ENCODE assay signal across 14 cellular contexts in the genomic region with DNA sequence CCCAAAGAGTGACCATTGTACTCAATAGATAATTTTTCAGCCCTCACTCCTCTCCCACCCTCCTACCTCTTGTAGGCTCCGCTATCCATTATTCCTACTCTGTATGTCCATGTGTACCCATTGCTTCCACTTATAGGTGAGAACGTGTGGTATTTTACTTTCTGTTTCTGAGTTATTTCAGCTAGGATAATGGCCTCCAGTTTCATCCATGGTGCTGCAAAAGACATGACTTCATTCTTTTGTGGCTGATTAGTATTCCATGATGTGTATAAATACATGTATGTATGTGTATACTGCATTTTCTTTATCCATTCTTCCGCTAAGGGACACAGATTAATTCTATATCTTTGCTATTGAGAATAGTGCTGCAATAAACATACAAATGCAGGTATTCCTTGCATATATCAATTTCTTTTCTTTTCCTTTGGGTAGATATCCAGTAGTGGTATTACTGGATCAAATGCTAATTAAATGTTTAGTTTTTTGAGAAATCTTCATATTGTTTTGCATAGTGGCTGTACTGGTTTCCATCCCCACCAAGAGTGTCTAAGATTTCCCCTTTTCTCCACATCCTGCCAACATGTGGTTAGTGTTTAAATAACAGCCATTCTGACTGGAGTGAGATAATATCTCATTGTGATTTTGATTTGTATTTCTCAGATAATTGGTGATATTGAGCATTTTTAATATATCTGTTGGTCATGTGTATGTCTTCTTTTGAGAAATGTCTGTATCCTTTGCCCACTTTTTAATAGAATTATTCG. TPM values are rescaled to one million over a fixed set of nuclear protein-coding genes. Genes with fewer than 3 reads are reported as not detected.
DNase-seq lines count a peak whose midpoint lies in the region; ATAC-seq and TF ChIP-seq lines count a peak whose summit lies in the region.
"Had no signal": no experiment of that assay in that cellular context is flagged by ENCODE, and none has a peak within 500 bp of the region (broad histone marks: within the 10 kb centered on the region; RNA-seq: fewer than 3 reads in every experiment).

No MANE protein-coding gene starts in this region.

- no peak overlapping the region for H3K27ac ChIP-seq in BLaER1
- peak overlapping the region; percentile 77 for H3K27ac ChIP-seq in effector memory CD4-positive, alpha-beta T cell (ENCODE audit: insufficient read depth, low read length, poor library complexity, severe bottlenecking)
- H3K27ac ChIP-seq: upper lobe of left lung had no signal

- H3K9me3 Mint-ChIP-seq in T-cell (peaks cover 0 to 4% (median 0%) of the 10 kb centered on the region in 3 donors), type B pancreatic cell (peaks cover 4% of the 10 kb centered on the region)

- no peak overlapping the region for H3K4me3 ChIP-seq in BLaER1
- H3K4me3 ChIP-seq in GM12865 (ENCODE audit: low read depth, low read length): peak overlapping the region; percentile 14
- peak overlapping the region; percentile 57 for H3K4me3 ChIP-seq in effector memory CD4-positive, alpha-beta T cell (ENCODE audit: insufficient read depth, low read depth, low read length, poor library complexity, severe bottlenecking)
- H3K4me3 ChIP-seq: upper lobe of left lung had no signal

- H3K27me3 Mint-ChIP-seq in T-cell (no peaks in the 10 kb centered on the region), type B pancreatic cell (no peaks in the 10 kb centered on the region)

- H3K36me3 ChIP-seq in BLaER1: peaks cover 14% of the 10 kb centered on the region
- peaks cover 14% of the 10 kb centered on the region for H3K36me3 ChIP-seq in effector memory CD4-positive, alpha-beta T cell (ENCODE audit: control insufficient read depth, insufficient read depth, low read length)
- H3K36me3 ChIP-seq: upper lobe of left lung had no signal

- H3K9ac ChIP-seq in BLaER1: no peak overlapping the region

- TF ChIP-seq CTCF in GM12865 (IDR thresholded peaks at IDR 0.05; ENCODE audit: insufficient read depth, low read depth, low read length, missing control alignments) (no peak), type B pancreatic cell (conservative IDR thresholded peaks at IDR 0.05) (no peak)

- ATAC-seq in T-cell (replicated peaks in 1 of 4) (peak in 3 of 4 experiments; percentile 34 to 52 (median 45)), GM19035 (IDR thresholded peaks at IDR 0.05; ENCODE audit: unreplicated experiment) (no peak)

- CTCF ChIA-PET in T-cell (lab: Charles Lee): interaction anchor here in 1 of 2 donors (0.5 kb wide), 1 partner anchor 33 kb away, joined by 3 read pairs; no protein-coding TSS in a partner anchor

- POLR2A ChIA-PET in T-cell (lab: Charles Lee): no interaction called here

- peak overlapping the region; percentile 42 for H3K4me2 ChIP-seq in BLaER1

- DNase-seq in GM12865 (ENCODE audit: low read depth) (peak; percentile 46), T-cell (no peak), NCI-H1436 treated with DMSO at 0.1 percent for 48 hours (lab: John Stamatoyannopoulos, UW) (no peak), DMS 273 (lab: John Stamatoyannopoulos, UW; ENCODE audit: unreplicated experiment) (no peak), type B pancreatic cell (ENCODE audit: extremely low spot score, unreplicated experiment) (no peak)
- no peak for DNase-seq in effector memory CD4-positive, alpha-beta T cell
- DNase-seq: EL, IMR-90, NCI-H187, NCI-H69 had no signal

- H3K27ac Mint-ChIP-seq in T-cell (peak overlapping the region; percentile 91 to 99), type B pancreatic cell (no peak overlapping the region)

- H4K20me1 ChIP-seq in BLaER1: no peaks in the 10 kb centered on the region

- peaks cover 30% of the 10 kb centered on the region for H3K9me3 ChIP-seq in BLaER1
- H3K9me3 ChIP-seq in effector memory CD4-positive, alpha-beta T cell (ENCODE audit: control insufficient read depth, low read length): no peaks in the 10 kb centered on the region
- H3K9me3 ChIP-seq: upper lobe of left lung had no signal

- H3K4me3 Mint-ChIP-seq in T-cell (peak overlapping the region; percentile 93 to 99 (median 98)), type B pancreatic cell (no peak overlapping the region)

- peaks cover 60% of the 10 kb centered on the region for H3K4me1 ChIP-seq in BLaER1
- peaks cover 38% of the 10 kb centered on the region for H3K4me1 ChIP-seq in effector memory CD4-positive, alpha-beta T cell (ENCODE audit: control insufficient read depth, insufficient read depth, low read length, poor library complexity, severe bottlenecking)
- H3K4me1 ChIP-seq: upper lobe of left lung had no signal

- H3K4me1 Mint-ChIP-seq in T-cell: peaks cover 66 to 91% (median 83%) of the 10 kb centered on the region in 3 donors
- no peaks in the 10 kb centered on the region for H3K4me1 Mint-ChIP-seq in type B pancreatic cell (ENCODE audit: unreplicated experiment)

- H3K36me3 Mint-ChIP-seq in T-cell (peaks cover 59% of the 10 kb centered on the region), type B pancreatic cell (no peaks in the 10 kb centered on the region)

- no peaks in the 10 kb centered on the region for H3K27me3 ChIP-seq in BLaER1
- no peaks in the 10 kb centered on the region for H3K27me3 ChIP-seq in effector memory CD4-positive, alpha-beta T cell (replicated peaks; ENCODE audit: control insufficient read depth, insufficient read depth, low read length, poor library complexity, severe bottlenecking)
- H3K27me3 ChIP-seq: upper lobe of left lung had no signal

RNA-seq across cellular contexts. Expression of gene LY9, which starts 4.9 kb away (rescaled TPM):
- total RNA-seq in T-cell: 100 to 1,000 TPM in 3 of 5 donors, 10 to 100 TPM in 2; 95.4 to 127 (median 101) TPM
- total RNA-seq in type B pancreatic cell (ENCODE audit: low replicate concordance): not detected in 2 replicates
- total RNA-seq: dermis microvascular lymphatic vessel endothelial cell, IMR-90 had no signal

Comparison
In these comparisons a context has a peak if more than half of its experiments do, and no peak if none do; other contexts are left out.
1. RNA of gene LY9, which starts 4.9 kb away (total RNA-seq): 95.4 to 127 TPM in T-cell; not detected in type B pancreatic cell; every median in the first group is over 10 times any median in the second.